In the genomic region with DNA sequence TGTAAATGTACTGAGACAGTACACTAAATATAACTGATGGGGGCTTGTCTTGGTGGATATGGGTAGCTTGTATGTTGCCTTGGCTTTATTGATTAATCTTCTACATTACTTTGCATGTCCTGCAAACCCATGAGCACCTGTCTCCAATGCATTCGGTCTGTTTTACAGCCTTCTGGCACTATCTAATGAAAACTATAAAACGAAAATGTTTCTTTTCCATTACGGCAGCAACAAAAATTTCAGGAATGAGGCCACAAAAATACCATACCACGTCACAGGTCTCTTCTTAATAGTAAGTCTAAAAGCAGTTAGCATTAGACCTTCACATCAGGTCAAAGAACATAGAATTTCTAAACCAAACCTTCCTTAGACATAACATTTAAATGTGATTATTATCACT, we compare ENCODE assay signal across 21 cellular contexts. TPM values are rescaled to one million over a fixed set of nuclear protein-coding genes. Genes with fewer than 3 reads are reported as not detected.
A peak's percentile ranks its signal among the peaks of the same experiment; 100 is the strongest.
DNase-seq lines count a peak whose midpoint lies in the region; ATAC-seq and TF ChIP-seq lines count a peak whose summit lies in the region.
"Had no signal": no experiment of that assay in that cellular context is flagged by ENCODE, and none has a peak within 500 bp of the region (broad histone marks: within the 10 kb centered on the region; RNA-seq: fewer than 3 reads in every experiment).

No MANE protein-coding gene starts in this region.

- peaks cover 64% of the 10 kb centered on the region for H3K36me3 Mint-ChIP-seq in osteocyte (ENCODE audit: unreplicated experiment)
- H3K36me3 Mint-ChIP-seq: IgD-negative memory B cell had no signal

- H3K36me3 ChIP-seq in SJSA1, result no peaks in the 10 kb centered on the region

- peaks cover 5% of the 10 kb centered on the region for H3K9me3 Mint-ChIP-seq in osteocyte (ENCODE audit: unreplicated experiment)
- H3K9me3 Mint-ChIP-seq: H9 had no signal

- DNase-seq in EL (peak; percentile 72), SJSA1 (ENCODE audit: low read depth in 1 of 2, low spot score in 2 of 2) (peak in 1 of 2 experiments; percentile 31), glomerular visceral epithelial cell (ENCODE audit: extremely low spot score) (peak; percentile 32), osteocyte (ENCODE audit: extremely low spot score, unreplicated experiment) (no peak), HCEC 1CT (no peak), C1 segment of cervical spinal cord (lab: John Stamatoyannopoulos, UW) (no peak), NCI-H1436 treated with DMSO at 0.1 percent for 48 hours (lab: John Stamatoyannopoulos, UW) (no peak)
- DNase-seq: COR-L47; DMS153; H9; Kasumi-1; MV-4-11; NCI-H1417; NCI-H2029; NCI-H2171; NCI-H446; NK-92 treated with Interleukin-12 subunit alpha and Interleukin-12 subunit beta, amount 100 ng/mL, for 24 hours; SHP77 treated with DMSO at 0.1 percent for 48 hours had no signal

- peaks cover 75% of the 10 kb centered on the region for H3K4me1 Mint-ChIP-seq in osteocyte (ENCODE audit: unreplicated experiment)
- H3K4me1 Mint-ChIP-seq: IgD-negative memory B cell had no signal

- H3K27me3 ChIP-seq in SJSA1 (replicated peaks), result no peaks in the 10 kb centered on the region

- no peaks in the 10 kb centered on the region for H3K27me3 Mint-ChIP-seq in osteocyte (ENCODE audit: unreplicated experiment)

- TF ChIP-seq CTCF in osteocyte (IDR thresholded peaks at IDR 0.05), result no peak

- ATAC-seq in HG03469 (IDR thresholded peaks at IDR 0.05; ENCODE audit: unreplicated experiment), result no peak

- 0 out of 2 replicates have a peak overlapping the region, but pooled peaks have one; percentile 13 for H3K27ac ChIP-seq in SJSA1

- H3K4me3 ChIP-seq in SJSA1, result no peak overlapping the region

- H3K9me3 ChIP-seq in SJSA1 (replicated peaks), result no peaks in the 10 kb centered on the region

- peak overlapping the region; percentile 81 for H3K27ac Mint-ChIP-seq in osteocyte (ENCODE audit: unreplicated experiment)
- H3K27ac Mint-ChIP-seq: H9, IgD-negative memory B cell had no signal

- peaks cover 15% of the 10 kb centered on the region for H3K4me1 ChIP-seq in SJSA1 (replicated peaks)

- no peak overlapping the region for H3K4me3 Mint-ChIP-seq in osteocyte (ENCODE audit: unreplicated experiment)
- H3K4me3 Mint-ChIP-seq: H9, IgD-negative memory B cell had no signal

RNA-seq across cellular contexts. Expression of a gene that starts 49.8 kb away (rescaled TPM):
- total RNA-seq in SJSA1 (2014; rRNA removed; shearing (Covaris generic)), result 2.9 and 4.9 TPM in 2 replicates
- total RNA-seq in osteocyte, result 181 and 195 TPM in 2 replicates
- total RNA-seq: OCI-LY7 had no signal

Comparison
In these comparisons a context has a peak if more than half of its experiments do, and no peak if none do; other contexts are left out.
1. DNase-seq: peak in EL (single experiment) and glomerular visceral epithelial cell (single experiment); none in osteocyte (single experiment), HCEC 1CT (single experiment), C1 segment of cervical spinal cord (0 of 14) and NCI-H1436 treated with DMSO at 0.1 percent for 48 hours (single experiment).
2. RNA of a gene that starts 49.8 kb away (total RNA-seq): 181 to 195 TPM in osteocyte; 2.9 to 4.9 TPM in SJSA1; every median in the first group is over 10 times any median in the second.